In genomic region chr18:62327977-62328376, GRCh38 we compare ENCODE assay signal across 1 cellular context.
TF ChIP-seq lines count a peak whose summit lies in the region.

No MANE protein-coding gene starts in this region.

TF ChIP-seq in HepG2, 621 proteins besides CTCF, POLR2A, EP300 and RAD21:
- TF ChIP-seq PRDM10 (CRISPR knock-in tag; IDR thresholded peaks at IDR 0.05; ENCODE audit: low read depth) (no peak), ZNF263 (CRISPR knock-in tag; IDR thresholded peaks at IDR 0.05) (peak; percentile 27; the same call in 1 of the 2 replicates)
